Comparison of ENCODE assay signal across 8 cellular contexts in genomic region chr2:68251855-68252406, GRCh38. TPM values are rescaled to one million over a fixed set of nuclear protein-coding genes. Genes with fewer than 3 reads are reported as not detected.
A peak's percentile ranks its signal among the peaks of the same experiment; 100 is the strongest.
DNase-seq lines count a peak whose midpoint lies in the region; ATAC-seq lines count a peak whose summit lies in the region.

No MANE protein-coding gene starts in this region.

- ATAC-seq in HG03097 (IDR thresholded peaks at IDR 0.05; ENCODE audit: low FRiP score, unreplicated experiment) = peak; percentile 4

- peak; percentile 56 for DNase-seq in NCI-H345 (lab: John Stamatoyannopoulos, UW)
- DNase-seq in NCI-H345 treated with DMSO at 0.1 percent for 48 hours (lab: John Stamatoyannopoulos, UW; ENCODE audit: unreplicated experiment) = no peak
- DNase-seq in activated CD4-positive, CD25-positive, alpha-beta regulatory T cell (lab: John Stamatoyannopoulos, UW) = peak; percentile 12 to 49 (median 32)
- DNase-seq in cerebellum (ENCODE audit: low spot score) = peak; percentile 38
- peak; percentile 30 to 44 for DNase-seq in lung microvascular endothelial cell (ENCODE audit: low read depth in 2 of 2)
- DNase-seq in stimulated activated CD8-positive, alpha-beta memory T cell treated with anti-CD3 and anti-CD28 coated beads, Interleukin-2, amount 100 ng/mL, for 1 hour (ENCODE audit: low read depth in 2 of 2) = peak; percentile 1 to 28
- no peak for DNase-seq in NOMO-1 (lab: John Stamatoyannopoulos, UW; ENCODE audit: unreplicated experiment in 2 of 2)

RNA-seq across cellular contexts. Expression of gene PPP3R1, which starts 0.4 kb away (rescaled TPM):
- total RNA-seq in cerebellum = 49.3 TPM
- total RNA-seq in lung microvascular endothelial cell = 15.7 and 18.3 TPM in 2 replicates

Comparison
In these comparisons a context has a peak if more than half of its experiments do, and no peak if none do; other contexts are left out.
1. DNase-seq: peak in NCI-H345 (single experiment), activated CD4-positive, CD25-positive, alpha-beta regulatory T cell (4 of 4), cerebellum (single experiment), lung microvascular endothelial cell (2 of 2) and stimulated activated CD8-positive, alpha-beta memory T cell treated with anti-CD3 and anti-CD28 coated beads, Interleukin-2, amount 100 ng/mL, for 1 hour (2 of 2); none in NCI-H345 treated with DMSO at 0.1 percent for 48 hours (single experiment) and NOMO-1 (0 of 2).